Comparison of ENCODE assay signal across 31 cellular contexts in the genomic region with DNA sequence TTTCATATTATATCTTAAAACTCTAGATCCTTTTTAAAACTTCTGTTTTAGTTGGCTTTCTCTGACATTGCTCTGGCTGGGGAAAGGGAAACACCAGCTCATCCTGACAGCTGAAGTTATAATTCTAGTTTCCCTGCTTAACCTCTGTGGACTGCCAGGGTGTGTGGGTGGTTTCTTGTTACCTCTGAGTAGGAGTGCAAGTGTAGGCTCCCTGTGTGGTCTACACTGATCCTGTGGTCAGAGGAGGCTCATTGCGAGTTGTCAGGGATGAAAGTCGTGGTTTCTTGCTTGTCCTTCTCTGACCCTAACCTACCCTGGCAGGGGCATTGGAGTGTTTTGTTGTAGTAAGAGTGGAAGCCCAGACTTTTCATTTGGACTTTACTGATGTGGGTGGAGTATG.
"Had no signal": no experiment of that assay in that cellular context is flagged by ENCODE, and none has a peak within 500 bp of the region (broad histone marks: within the 10 kb centered on the region; RNA-seq: fewer than 3 reads in every experiment).

No MANE protein-coding gene starts in this region.

- H3K4me1 Mint-ChIP-seq: activated B cell treated with CpG ODN at 0.5 μM for 24 hours; activated CD8-positive, alpha-beta memory T cell treated with anti-CD3 and anti-CD28 coated beads, Interleukin-2, amount 10 ng/mL, durations not matched to agents 7 days and 5 days; central memory CD8-positive, alpha-beta T cell; T-helper 17 cell had no signal

- H3K4me3 ChIP-seq: coronary artery, esophagus muscularis mucosa, gastroesophageal sphincter, heart right ventricle, hepatocyte had no signal

- DNase-seq: activated B cell treated with CpG ODN at 0.5 μM for 24 hours; activated CD4-positive, alpha-beta memory T cell treated with anti-CD3 and anti-CD28 coated beads for 36 hours; activated CD4-positive, alpha-beta T cell treated with anti-CD3 and anti-CD28 coated beads for 48 hours; activated CD8-positive, alpha-beta memory T cell treated with anti-CD3 and anti-CD28 coated beads, Interleukin-2, amount 10 ng/mL, durations not matched to agents 7 days and 5 days; activated CD8-positive, alpha-beta memory T cell treated with anti-CD3 and anti-CD28 coated beads, Interleukin-2, amount 50 U/mL, for 4 hours; activated CD8-positive, alpha-beta T cell treated with anti-CD3 and anti-CD28 coated beads, Interleukin-2, amount 10 ng/mL, durations not matched to agents 7 days and 5 days; activated effector memory CD4-positive, alpha-beta T cell treated with Interleukin-2 at 50 U/mL for 16 hours; activated gamma-delta T cell treated with Interleukin-2 at 50 U/mL for 16 hours; activated naive CD4-positive, alpha-beta T cell treated with anti-CD3 and anti-CD28 coated beads, Interleukin-2, amount 50 U/mL, for 16 hours; activated naive CD4-positive, alpha-beta T cell treated with Interleukin-2 at 50 U/mL for 16 hours; activated T-cell treated with anti-CD3 and anti-CD28 coated beads, Interleukin-2, amount 50 U/mL, for 1 hour; activated T-cell treated with anti-CD3 and anti-CD28 coated beads, Interleukin-2, amount 50 U/mL, for 48 hours; amniotic stem cell; anterior cingulate cortex; brain microvascular endothelial cell; effector CD4-positive, alpha-beta T cell; effector memory CD8-positive, alpha-beta T cell; erythroblast; foreskin melanocyte; heart right ventricle; T-helper 17 cell; T1000; WERI-Rb-1 had no signal

- H3K4me3 Mint-ChIP-seq: activated B cell treated with CpG ODN at 0.5 μM for 24 hours; activated CD4-positive, alpha-beta memory T cell treated with anti-CD3 and anti-CD28 coated beads for 36 hours; activated CD8-positive, alpha-beta memory T cell treated with anti-CD3 and anti-CD28 coated beads, Interleukin-2, amount 10 ng/mL, durations not matched to agents 7 days and 5 days; activated CD8-positive, alpha-beta T cell treated with anti-CD3 and anti-CD28 coated beads, Interleukin-2, amount 10 ng/mL, durations not matched to agents 7 days and 5 days; activated naive CD8-positive, alpha-beta T cell; central memory CD8-positive, alpha-beta T cell; dendritic cell treated with granulocyte-macrophage colony-stimulating factor and Interleukin-4, amounts not matched to agents 40 ng/mL and 50 ng/mL, for 4 days; effector memory CD8-positive, alpha-beta T cell; T-helper 17 cell; T-helper 2 cell treated with Interferon-gamma antibody and Interleukin-4, amounts not matched to agents 5 μg/mL and 100 μg/mL, for 36 hours had no signal

- H3K27ac Mint-ChIP-seq: activated B cell treated with CpG ODN at 0.5 μM for 24 hours; activated CD4-positive, alpha-beta memory T cell treated with anti-CD3 and anti-CD28 coated beads for 36 hours; activated CD8-positive, alpha-beta memory T cell treated with anti-CD3 and anti-CD28 coated beads, Interleukin-2, amount 10 ng/mL, durations not matched to agents 7 days and 5 days; activated CD8-positive, alpha-beta T cell treated with anti-CD3 and anti-CD28 coated beads, Interleukin-2, amount 10 ng/mL, durations not matched to agents 7 days and 5 days; activated naive CD8-positive, alpha-beta T cell; dendritic cell treated with granulocyte-macrophage colony-stimulating factor and Interleukin-4, amounts not matched to agents 40 ng/mL and 50 ng/mL, for 4 days; effector memory CD8-positive, alpha-beta T cell; T-helper 17 cell; T-helper 2 cell treated with Interferon-gamma antibody and Interleukin-4, amounts not matched to agents 5 μg/mL and 100 μg/mL, for 36 hours had no signal

- H3K36me3 Mint-ChIP-seq: activated CD8-positive, alpha-beta memory T cell treated with anti-CD3 and anti-CD28 coated beads, Interleukin-2, amount 10 ng/mL, durations not matched to agents 7 days and 5 days had no signal
